Comparison of ENCODE assay signal across 1 cellular context in the genomic region with DNA sequence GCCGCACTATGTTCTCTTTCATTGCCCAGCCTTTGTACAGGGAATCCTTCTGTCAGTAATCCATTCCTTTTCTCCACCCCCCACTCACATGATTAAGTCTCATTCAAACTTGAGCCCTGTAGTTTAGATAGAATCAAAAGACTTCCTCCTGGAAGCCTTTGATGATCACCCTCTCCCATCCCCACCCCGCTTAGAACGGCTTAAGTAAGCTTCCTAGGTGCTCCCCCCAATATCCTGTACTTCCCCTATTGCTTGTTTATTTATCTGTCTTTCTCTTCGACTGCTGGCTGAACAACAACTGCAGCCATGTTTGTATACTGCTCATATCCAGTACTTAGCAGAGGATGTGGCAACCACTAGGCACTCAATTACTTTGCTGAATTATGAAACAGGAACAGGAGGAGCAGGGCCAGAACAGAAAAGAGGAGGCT.
TF ChIP-seq lines count a peak whose summit lies in the region.

No MANE protein-coding gene starts in this region.

TF ChIP-seq in HepG2, 621 proteins besides CTCF, POLR2A, EP300 and RAD21 (continued from another document and continues in another):
- TF ChIP-seq, protein P1, sequence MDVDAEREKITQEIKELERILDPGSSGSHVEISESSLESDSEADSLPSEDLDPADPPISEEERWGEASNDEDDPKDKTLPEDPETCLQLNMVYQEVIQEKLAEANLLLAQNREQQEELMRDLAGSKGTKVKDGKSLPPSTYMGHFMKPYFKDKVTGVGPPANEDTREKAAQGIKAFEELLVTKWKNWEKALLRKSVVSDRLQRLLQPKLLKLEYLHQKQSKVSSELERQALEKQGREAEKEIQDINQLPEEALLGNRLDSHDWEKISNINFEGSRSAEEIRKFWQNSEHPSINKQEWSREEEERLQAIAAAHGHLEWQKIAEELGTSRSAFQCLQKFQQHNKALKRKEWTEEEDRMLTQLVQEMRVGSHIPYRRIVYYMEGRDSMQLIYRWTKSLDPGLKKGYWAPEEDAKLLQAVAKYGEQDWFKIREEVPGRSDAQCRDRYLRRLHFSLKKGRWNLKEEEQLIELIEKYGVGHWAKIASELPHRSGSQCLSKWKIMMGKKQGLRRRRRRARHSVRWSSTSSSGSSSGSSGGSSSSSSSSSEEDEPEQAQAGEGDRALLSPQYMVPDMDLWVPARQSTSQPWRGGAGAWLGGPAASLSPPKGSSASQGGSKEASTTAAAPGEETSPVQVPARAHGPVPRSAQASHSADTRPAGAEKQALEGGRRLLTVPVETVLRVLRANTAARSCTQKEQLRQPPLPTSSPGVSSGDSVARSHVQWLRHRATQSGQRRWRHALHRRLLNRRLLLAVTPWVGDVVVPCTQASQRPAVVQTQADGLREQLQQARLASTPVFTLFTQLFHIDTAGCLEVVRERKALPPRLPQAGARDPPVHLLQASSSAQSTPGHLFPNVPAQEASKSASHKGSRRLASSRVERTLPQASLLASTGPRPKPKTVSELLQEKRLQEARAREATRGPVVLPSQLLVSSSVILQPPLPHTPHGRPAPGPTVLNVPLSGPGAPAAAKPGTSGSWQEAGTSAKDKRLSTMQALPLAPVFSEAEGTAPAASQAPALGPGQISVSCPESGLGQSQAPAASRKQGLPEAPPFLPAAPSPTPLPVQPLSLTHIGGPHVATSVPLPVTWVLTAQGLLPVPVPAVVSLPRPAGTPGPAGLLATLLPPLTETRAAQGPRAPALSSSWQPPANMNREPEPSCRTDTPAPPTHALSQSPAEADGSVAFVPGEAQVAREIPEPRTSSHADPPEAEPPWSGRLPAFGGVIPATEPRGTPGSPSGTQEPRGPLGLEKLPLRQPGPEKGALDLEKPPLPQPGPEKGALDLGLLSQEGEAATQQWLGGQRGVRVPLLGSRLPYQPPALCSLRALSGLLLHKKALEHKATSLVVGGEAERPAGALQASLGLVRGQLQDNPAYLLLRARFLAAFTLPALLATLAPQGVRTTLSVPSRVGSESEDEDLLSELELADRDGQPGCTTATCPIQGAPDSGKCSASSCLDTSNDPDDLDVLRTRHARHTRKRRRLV (CRISPR knock-in tag; IDR thresholded peaks at IDR 0.05): no peak
- TF ChIP-seq, protein P2, sequence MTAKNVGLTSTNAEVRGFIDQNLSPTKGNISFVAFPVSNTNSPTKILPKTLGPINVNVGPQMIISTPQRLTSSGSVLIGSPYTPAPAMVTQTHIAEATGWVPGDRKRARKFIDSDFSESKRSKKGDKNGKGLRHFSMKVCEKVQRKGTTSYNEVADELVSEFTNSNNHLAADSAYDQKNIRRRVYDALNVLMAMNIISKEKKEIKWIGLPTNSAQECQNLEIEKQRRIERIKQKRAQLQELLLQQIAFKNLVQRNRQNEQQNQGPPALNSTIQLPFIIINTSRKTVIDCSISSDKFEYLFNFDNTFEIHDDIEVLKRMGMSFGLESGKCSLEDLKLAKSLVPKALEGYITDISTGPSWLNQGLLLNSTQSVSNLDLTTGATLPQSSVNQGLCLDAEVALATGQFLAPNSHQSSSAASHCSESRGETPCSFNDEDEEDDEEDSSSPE (CRISPR knock-in tag; IDR thresholded peaks at IDR 0.05): no peak
- TF ChIP-seq, protein P3, sequence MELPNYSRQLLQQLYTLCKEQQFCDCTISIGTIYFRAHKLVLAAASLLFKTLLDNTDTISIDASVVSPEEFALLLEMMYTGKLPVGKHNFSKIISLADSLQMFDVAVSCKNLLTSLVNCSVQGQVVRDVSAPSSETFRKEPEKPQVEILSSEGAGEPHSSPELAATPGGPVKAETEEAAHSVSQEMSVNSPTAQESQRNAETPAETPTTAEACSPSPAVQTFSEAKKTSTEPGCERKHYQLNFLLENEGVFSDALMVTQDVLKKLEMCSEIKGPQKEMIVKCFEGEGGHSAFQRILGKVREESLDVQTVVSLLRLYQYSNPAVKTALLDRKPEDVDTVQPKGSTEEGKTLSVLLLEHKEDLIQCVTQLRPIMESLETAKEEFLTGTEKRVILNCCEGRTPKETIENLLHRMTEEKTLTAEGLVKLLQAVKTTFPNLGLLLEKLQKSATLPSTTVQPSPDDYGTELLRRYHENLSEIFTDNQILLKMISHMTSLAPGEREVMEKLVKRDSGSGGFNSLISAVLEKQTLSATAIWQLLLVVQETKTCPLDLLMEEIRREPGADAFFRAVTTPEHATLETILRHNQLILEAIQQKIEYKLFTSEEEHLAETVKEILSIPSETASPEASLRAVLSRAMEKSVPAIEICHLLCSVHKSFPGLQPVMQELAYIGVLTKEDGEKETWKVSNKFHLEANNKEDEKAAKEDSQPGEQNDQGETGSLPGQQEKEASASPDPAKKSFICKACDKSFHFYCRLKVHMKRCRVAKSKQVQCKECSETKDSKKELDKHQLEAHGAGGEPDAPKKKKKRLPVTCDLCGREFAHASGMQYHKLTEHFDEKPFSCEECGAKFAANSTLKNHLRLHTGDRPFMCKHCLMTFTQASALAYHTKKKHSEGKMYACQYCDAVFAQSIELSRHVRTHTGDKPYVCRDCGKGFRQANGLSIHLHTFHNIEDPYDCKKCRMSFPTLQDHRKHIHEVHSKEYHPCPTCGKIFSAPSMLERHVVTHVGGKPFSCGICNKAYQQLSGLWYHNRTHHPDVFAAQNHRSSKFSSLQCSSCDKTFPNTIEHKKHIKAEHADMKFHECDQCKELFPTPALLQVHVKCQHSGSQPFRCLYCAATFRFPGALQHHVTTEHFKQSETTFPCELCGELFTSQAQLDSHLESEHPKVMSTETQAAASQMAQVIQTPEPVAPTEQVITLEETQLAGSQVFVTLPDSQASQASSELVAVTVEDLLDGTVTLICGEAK (IDR thresholded peaks at IDR 0.05): no peak
- TF ChIP-seq, protein P3 (CRISPR knock-in tag; IDR thresholded peaks at IDR 0.05): no peak
- TF ChIP-seq MXD4 (CRISPR knock-in tag; IDR thresholded peaks at IDR 0.05): no peak
- no peak for TF ChIP-seq KDM1A (CRISPR knock-in tag; IDR thresholded peaks at IDR 0.05)
- no peak for TF ChIP-seq ZBTB21 (CRISPR knock-in tag; IDR thresholded peaks at IDR 0.05)
- TF ChIP-seq KLF15 (CRISPR knock-in tag; IDR thresholded peaks at IDR 0.05; ENCODE audit: borderline replicate concordance): no peak
- TF ChIP-seq KDM6A (CRISPR knock-in tag; IDR thresholded peaks at IDR 0.05; ENCODE audit: low read depth): no peak
- TF ChIP-seq RELA (CRISPR knock-in tag; IDR thresholded peaks at IDR 0.05): no peak
- no peak for TF ChIP-seq ZNF432 (CRISPR knock-in tag; IDR thresholded peaks at IDR 0.05; ENCODE audit: borderline replicate concordance)
- TF ChIP-seq ZNF616 (CRISPR knock-in tag; IDR thresholded peaks at IDR 0.05; ENCODE audit: low read depth): no peak
- TF ChIP-seq, protein P4, sequence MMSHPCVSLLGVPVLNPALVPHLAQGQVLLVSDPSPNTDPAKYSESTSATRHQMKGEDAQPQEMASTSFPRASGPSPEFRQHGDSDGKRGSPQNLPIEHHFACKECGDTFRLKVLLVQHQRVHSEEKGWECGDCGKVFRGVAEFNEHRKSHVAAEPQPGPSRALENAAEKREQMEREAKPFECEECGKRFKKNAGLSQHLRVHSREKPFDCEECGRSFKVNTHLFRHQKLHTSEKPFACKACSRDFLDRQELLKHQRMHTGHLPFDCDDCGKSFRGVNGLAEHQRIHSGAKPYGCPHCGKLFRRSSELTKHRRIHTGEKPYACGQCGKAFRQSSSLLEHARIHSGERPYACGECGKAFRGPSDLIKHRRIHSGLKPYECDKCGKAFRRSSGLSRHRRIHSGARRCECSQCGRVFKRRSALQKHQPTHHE (CRISPR knock-in tag; IDR thresholded peaks at IDR 0.05; ENCODE audit: borderline replicate concordance): no peak
- TF ChIP-seq, protein P5, sequence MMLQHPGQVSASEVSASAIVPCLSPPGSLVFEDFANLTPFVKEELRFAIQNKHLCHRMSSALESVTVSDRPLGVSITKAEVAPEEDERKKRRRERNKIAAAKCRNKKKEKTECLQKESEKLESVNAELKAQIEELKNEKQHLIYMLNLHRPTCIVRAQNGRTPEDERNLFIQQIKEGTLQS (CRISPR knock-in tag; IDR thresholded peaks at IDR 0.05): no peak
- TF ChIP-seq TP53 (CRISPR knock-in tag; conservative IDR thresholded peaks at IDR 0.05): no peak
- no peak for TF ChIP-seq ZFY (CRISPR knock-in tag; IDR thresholded peaks at IDR 0.05)
- TF ChIP-seq, protein P6, sequence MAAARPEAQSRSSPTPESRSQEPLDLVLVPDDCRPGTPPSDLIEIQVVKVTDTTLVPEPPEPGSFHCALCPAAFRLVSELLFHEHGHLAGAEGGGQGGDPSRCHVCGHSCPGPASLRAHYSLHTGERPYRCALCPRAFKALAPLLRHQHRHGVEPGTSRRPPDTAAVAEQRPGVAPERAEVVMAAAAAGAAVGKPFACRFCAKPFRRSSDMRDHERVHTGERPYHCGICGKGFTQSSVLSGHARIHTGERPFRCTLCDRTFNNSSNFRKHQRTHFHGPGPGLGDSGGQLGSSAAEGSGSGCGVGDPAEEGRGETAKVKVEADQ (CRISPR knock-in tag; IDR thresholded peaks at IDR 0.05; ENCODE audit: borderline replicate concordance): no peak
- no peak for TF ChIP-seq BRCA1 (CRISPR knock-in tag; IDR thresholded peaks at IDR 0.05)
- peak; percentile 84 for TF ChIP-seq FOXO1 (CRISPR knock-in tag; IDR thresholded peaks at IDR 0.05)
- no peak for TF ChIP-seq FOXA1 (IDR thresholded peaks at IDR 0.05)
- peak; percentile 77 for TF ChIP-seq FOXA1 (CRISPR knock-in tag; IDR thresholded peaks at IDR 0.05)
- no peak for TF ChIP-seq SMARCE1 (IDR thresholded peaks at IDR 0.05; ENCODE audit: borderline replicate concordance)
- TF ChIP-seq SP5 (CRISPR knock-in tag; IDR thresholded peaks at IDR 0.05; ENCODE audit: borderline replicate concordance, low read depth): peak; percentile 79
- TF ChIP-seq ELF3 (CRISPR knock-in tag; IDR thresholded peaks at IDR 0.05): peak; percentile 71
- TF ChIP-seq FOXM1 (CRISPR knock-in tag; IDR thresholded peaks at IDR 0.05): no peak
- TF ChIP-seq, protein P7, sequence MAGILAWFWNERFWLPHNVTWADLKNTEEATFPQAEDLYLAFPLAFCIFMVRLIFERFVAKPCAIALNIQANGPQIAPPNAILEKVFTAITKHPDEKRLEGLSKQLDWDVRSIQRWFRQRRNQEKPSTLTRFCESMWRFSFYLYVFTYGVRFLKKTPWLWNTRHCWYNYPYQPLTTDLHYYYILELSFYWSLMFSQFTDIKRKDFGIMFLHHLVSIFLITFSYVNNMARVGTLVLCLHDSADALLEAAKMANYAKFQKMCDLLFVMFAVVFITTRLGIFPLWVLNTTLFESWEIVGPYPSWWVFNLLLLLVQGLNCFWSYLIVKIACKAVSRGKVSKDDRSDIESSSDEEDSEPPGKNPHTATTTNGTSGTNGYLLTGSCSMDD (CRISPR knock-in tag; IDR thresholded peaks at IDR 0.05): no peak
- no peak for TF ChIP-seq ZFAT (CRISPR knock-in tag; conservative IDR thresholded peaks at IDR 0.05)
- TF ChIP-seq KDM3A (CRISPR knock-in tag; IDR thresholded peaks at IDR 0.05; ENCODE audit: low read depth): no peak
- TF ChIP-seq MAFK (conservative IDR thresholded peaks at IDR 0.05 in 1 of 2, IDR thresholded peaks at IDR 0.05 in 1 of 2; ENCODE audit: low read length in 2 of 2): no peak
- TF ChIP-seq CEBPB (IDR thresholded peaks at IDR 0.05; ENCODE audit: borderline replicate concordance, low read depth, low read length): peak; percentile 81; the same call in 1 of the 2 replicates
- TF ChIP-seq, protein P8, sequence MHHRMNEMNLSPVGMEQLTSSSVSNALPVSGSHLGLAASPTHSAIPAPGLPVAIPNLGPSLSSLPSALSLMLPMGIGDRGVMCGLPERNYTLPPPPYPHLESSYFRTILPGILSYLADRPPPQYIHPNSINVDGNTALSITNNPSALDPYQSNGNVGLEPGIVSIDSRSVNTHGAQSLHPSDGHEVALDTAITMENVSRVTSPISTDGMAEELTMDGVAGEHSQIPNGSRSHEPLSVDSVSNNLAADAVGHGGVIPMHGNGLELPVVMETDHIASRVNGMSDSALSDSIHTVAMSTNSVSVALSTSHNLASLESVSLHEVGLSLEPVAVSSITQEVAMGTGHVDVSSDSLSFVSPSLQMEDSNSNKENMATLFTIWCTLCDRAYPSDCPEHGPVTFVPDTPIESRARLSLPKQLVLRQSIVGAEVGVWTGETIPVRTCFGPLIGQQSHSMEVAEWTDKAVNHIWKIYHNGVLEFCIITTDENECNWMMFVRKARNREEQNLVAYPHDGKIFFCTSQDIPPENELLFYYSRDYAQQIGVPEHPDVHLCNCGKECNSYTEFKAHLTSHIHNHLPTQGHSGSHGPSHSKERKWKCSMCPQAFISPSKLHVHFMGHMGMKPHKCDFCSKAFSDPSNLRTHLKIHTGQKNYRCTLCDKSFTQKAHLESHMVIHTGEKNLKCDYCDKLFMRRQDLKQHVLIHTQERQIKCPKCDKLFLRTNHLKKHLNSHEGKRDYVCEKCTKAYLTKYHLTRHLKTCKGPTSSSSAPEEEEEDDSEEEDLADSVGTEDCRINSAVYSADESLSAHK (CRISPR knock-in tag; IDR thresholded peaks at IDR 0.05; ENCODE audit: borderline replicate concordance): no peak
- TF ChIP-seq, protein P9, sequence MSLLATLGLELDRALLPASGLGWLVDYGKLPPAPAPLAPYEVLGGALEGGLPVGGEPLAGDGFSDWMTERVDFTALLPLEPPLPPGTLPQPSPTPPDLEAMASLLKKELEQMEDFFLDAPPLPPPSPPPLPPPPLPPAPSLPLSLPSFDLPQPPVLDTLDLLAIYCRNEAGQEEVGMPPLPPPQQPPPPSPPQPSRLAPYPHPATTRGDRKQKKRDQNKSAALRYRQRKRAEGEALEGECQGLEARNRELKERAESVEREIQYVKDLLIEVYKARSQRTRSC (CRISPR knock-in tag; IDR thresholded peaks at IDR 0.05; ENCODE audit: low read depth): no peak
- TF ChIP-seq ZNF660 (CRISPR knock-in tag; IDR thresholded peaks at IDR 0.05; ENCODE audit: borderline replicate concordance, low read depth): no peak
- TF ChIP-seq ZNF282 (IDR thresholded peaks at IDR 0.05; ENCODE audit: partially characterized antibody): no peak
- TF ChIP-seq ZBTB42 (CRISPR knock-in tag; IDR thresholded peaks at IDR 0.05): no peak
- TF ChIP-seq RCOR2 (CRISPR knock-in tag; IDR thresholded peaks at IDR 0.05): peak; percentile 55; the same call in 1 of the 2 replicates
- TF ChIP-seq ZNF790 (CRISPR knock-in tag; IDR thresholded peaks at IDR 0.05; ENCODE audit: borderline replicate concordance): no peak
- TF ChIP-seq STAG1 (CRISPR knock-in tag; IDR thresholded peaks at IDR 0.05): no peak
